Comparison of ENCODE assay signal across 29 cellular contexts in genomic region chr3:141619450-141619849, GRCh38.
"Had no signal": no experiment of that assay in that cellular context is flagged by ENCODE, and none has a peak within 500 bp of the region (broad histone marks: within the 10 kb centered on the region; RNA-seq: fewer than 3 reads in every experiment).

No MANE protein-coding gene starts in this region.

- DNase-seq: activated CD4-positive, CD25-positive, alpha-beta regulatory T cell; activated CD8-positive, alpha-beta memory T cell treated with anti-CD3 and anti-CD28 coated beads, Interleukin-2, amount 10 ng/mL, durations not matched to agents 7 days and 5 days; activated effector memory CD4-positive, alpha-beta T cell treated with anti-CD3 and anti-CD28 coated beads, Interleukin-2, amount 50 U/mL, for 16 hours; activated naive CD4-positive, alpha-beta T cell treated with Interleukin-2 at 50 U/mL for 16 hours; activated naive CD8-positive, alpha-beta T cell treated with anti-CD3 and anti-CD28 coated beads, Interleukin-2, amount 50 U/mL, for 24 hours; activated T-cell treated with anti-CD3 and anti-CD28 coated beads, Interleukin-2, amount 50 U/mL, for 4 hours; amniotic stem cell; MV-4-11; NCI-H1092 treated with DMSO at 0.1 percent for 48 hours; NCI-H1417 treated with DMSO at 0.1 percent for 48 hours; NCI-H1694 treated with DMSO at 0.1 percent for 48 hours; NCI-H2029 treated with DMSO at 0.1 percent for 48 hours; NCI-H345; NCI-H510A; NCI-H69; NK-92 treated with Interleukin-12 subunit alpha and Interleukin-12 subunit beta, amount 100 ng/mL, for 24 hours; OCI-M1; RPMI8226; T-cell; T-helper 2 cell; T1000 had no signal

- ATAC-seq: activated CD8-positive, alpha-beta memory T cell treated with anti-CD3 and anti-CD28 coated beads, Interleukin-2, amount 10 ng/mL, durations not matched to agents 7 days and 5 days; activated naive CD4-positive, alpha-beta T cell treated with anti-CD3 and anti-CD28 coated beads, Interleukin-2, amount 50 U/mL, for 72 hours; activated naive CD8-positive, alpha-beta T cell treated with anti-CD3 and anti-CD28 coated beads, Interleukin-2, amount 50 U/mL, for 24 hours; activated T-cell treated with anti-CD3 and anti-CD28 coated beads, Interleukin-2, amount 50 U/mL, for 4 hours; Panc1; Right ventricle myocardium inferior; T-cell had no signal

- H3K36me3 Mint-ChIP-seq: activated naive CD4-positive, alpha-beta T cell treated with anti-CD3 and anti-CD28 coated beads, Interleukin-2, amount 50 U/mL, for 72 hours had no signal

- H3K27me3 ChIP-seq: ascending aorta had no signal

- H3K4me1 ChIP-seq: ascending aorta had no signal

- H3K4me3 ChIP-seq: ascending aorta, SK-N-MC had no signal

- H3K9me3 ChIP-seq: ascending aorta had no signal

- H3K27ac Mint-ChIP-seq: activated CD8-positive, alpha-beta memory T cell treated with anti-CD3 and anti-CD28 coated beads, Interleukin-2, amount 10 ng/mL, durations not matched to agents 7 days and 5 days; brain had no signal

- H3K4me3 Mint-ChIP-seq: activated CD8-positive, alpha-beta memory T cell treated with anti-CD3 and anti-CD28 coated beads, Interleukin-2, amount 10 ng/mL, durations not matched to agents 7 days and 5 days; activated naive CD8-positive, alpha-beta T cell treated with anti-CD3 and anti-CD28 coated beads, Interleukin-2, amount 50 U/mL, for 24 hours; activated T-cell treated with anti-CD3 and anti-CD28 coated beads, Interleukin-2, amount 50 U/mL, for 4 hours; brain; T-cell had no signal

- H3K27ac ChIP-seq: ascending aorta, KMS-11, SK-N-MC, VCaP had no signal

- H3K27me3 Mint-ChIP-seq: activated CD8-positive, alpha-beta memory T cell treated with anti-CD3 and anti-CD28 coated beads, Interleukin-2, amount 10 ng/mL, durations not matched to agents 7 days and 5 days; activated naive CD8-positive, alpha-beta T cell treated with anti-CD3 and anti-CD28 coated beads, Interleukin-2, amount 50 U/mL, for 24 hours; brain; T-cell had no signal

- H3K4me1 Mint-ChIP-seq: activated naive CD8-positive, alpha-beta T cell treated with anti-CD3 and anti-CD28 coated beads, Interleukin-2, amount 50 U/mL, for 24 hours; brain; T-cell had no signal

- H3K9me3 Mint-ChIP-seq: activated naive CD4-positive, alpha-beta T cell treated with anti-CD3 and anti-CD28 coated beads, Interleukin-2, amount 50 U/mL, for 72 hours; activated naive CD8-positive, alpha-beta T cell treated with anti-CD3 and anti-CD28 coated beads, Interleukin-2, amount 50 U/mL, for 24 hours; activated T-cell treated with anti-CD3 and anti-CD28 coated beads, Interleukin-2, amount 50 U/mL, for 4 hours; brain; T-cell had no signal
